Comparison of ENCODE assay signal across 34 cellular contexts in the genomic region with DNA sequence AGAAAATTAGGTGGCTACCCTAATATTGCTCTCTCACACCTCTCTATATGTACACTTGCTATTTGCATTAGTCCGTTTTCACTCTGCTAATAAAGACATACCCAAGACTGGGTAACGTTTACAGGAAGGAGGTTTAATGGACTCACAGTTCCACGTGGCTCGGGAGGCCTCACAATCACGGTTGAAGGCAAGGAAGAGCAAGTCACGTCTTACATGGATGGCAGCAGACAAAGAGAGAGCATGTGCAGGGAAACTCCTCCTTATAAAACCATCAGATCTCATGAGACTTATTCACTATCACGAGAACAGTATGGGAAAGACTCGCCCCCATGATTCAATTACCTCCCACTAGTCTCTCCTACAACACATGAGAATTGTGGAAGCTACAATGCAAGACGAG.
"Had no signal": no experiment of that assay in that cellular context is flagged by ENCODE, and none has a peak within 500 bp of the region (broad histone marks: within the 10 kb centered on the region; RNA-seq: fewer than 3 reads in every experiment).

No MANE protein-coding gene starts in this region.

- H3K4me3 ChIP-seq: MG63 had no signal

- H3K27me3 ChIP-seq: MG63 had no signal

- H3K36me3 ChIP-seq: MG63 had no signal

- DNase-seq: Karpas-422, Kasumi-1, MG63, MM.1S, MV-4-11, NCI-H1048, NCI-H1092, NCI-H1092 treated with DMSO at 0.1 percent for 48 hours, NCI-H1105, NCI-H1105 treated with DMSO at 0.1 percent for 48 hours, NCI-H1417, NCI-H1417 treated with DMSO at 0.1 percent for 48 hours, NCI-H1436, NCI-H1436 treated with DMSO at 0.1 percent for 48 hours, NCI-H146, NCI-H1694, NCI-H1694 treated with DMSO at 0.1 percent for 48 hours, NCI-H187, NCI-H187 treated with DMSO at 0.1 percent for 48 hours, NCI-H1930, NCI-H2029, NCI-H2029 treated with DMSO at 0.1 percent for 48 hours, NCI-H2081, NCI-H2081 treated with DMSO at 0.1 percent for 48 hours, NCI-H2107, NCI-H2171, NCI-H2171 treated with DMSO at 0.1 percent for 48 hours, NCI-H2227 treated with DMSO at 0.1 percent for 48 hours, NCI-H226, NCI-H345, NCI-H446, NCI-H446 treated with DMSO at 0.1 percent for 48 hours, NCI-H510A, NCI-H510A treated with DMSO at 0.1 percent for 48 hours had no signal

- H3K9me3 ChIP-seq: MG63 had no signal
